Comparison of ENCODE assay signal across 1 cellular context in genomic region chr10:88091490-88092061, GRCh38.
TF ChIP-seq lines count a peak whose summit lies in the region.

No MANE protein-coding gene starts in this region.

TF ChIP-seq in GM12878, 131 proteins besides CTCF, POLR2A, EP300 and RAD21 (continued from another document and continues in another):
- TF ChIP-seq ZBTB40 (IDR thresholded peaks at IDR 0.05; ENCODE audit: borderline replicate concordance) (no peak), HCFC1 (IDR thresholded peaks at IDR 0.05; ENCODE audit: low read length) (no peak), NFIC (IDR thresholded peaks at IDR 0.05; ENCODE audit: low read depth, low read length) (peak; percentile 95), ASH2L (IDR thresholded peaks at IDR 0.05; ENCODE audit: borderline replicate concordance, low read depth) (no peak), SMC3 (IDR thresholded peaks at IDR 0.05; ENCODE audit: borderline replicate concordance, low read length) (peak; percentile 17; the same call in 1 of the 2 replicates), KDM1A (IDR thresholded peaks at IDR 0.05; ENCODE audit: borderline replicate concordance) (no peak), CHD2 (IDR thresholded peaks at IDR 0.05; ENCODE audit: borderline replicate concordance, low read depth, low read length) (peak; percentile 82; the same call in 1 of the 2 replicates), NBN (IDR thresholded peaks at IDR 0.05) (peak; percentile 94), SREBF1 (IDR thresholded peaks at IDR 0.05; ENCODE audit: low read length) (no peak), REST (IDR thresholded peaks at IDR 0.05; ENCODE audit: low read depth, low read length) (no peak), E2F4 (IDR thresholded peaks at IDR 0.05; ENCODE audit: low read depth, low read length) (no peak), DPF2 (IDR thresholded peaks at IDR 0.05) (peak; percentile 83), E4F1 (IDR thresholded peaks at IDR 0.05; ENCODE audit: borderline replicate concordance, partially characterized antibody) (no peak), CEBPZ (IDR thresholded peaks at IDR 0.05; ENCODE audit: low read depth, low read length) (no peak), SMAD1 (IDR thresholded peaks at IDR 0.05; ENCODE audit: low read depth, partially characterized antibody) (peak; percentile 66), IKZF2 (IDR thresholded peaks at IDR 0.05) (peak; percentile 99), E2F8 (IDR thresholded peaks at IDR 0.05; ENCODE audit: low read depth, partially characterized antibody) (peak; percentile 55), CUX1 (IDR thresholded peaks at IDR 0.05; ENCODE audit: insufficient replicate concordance, low read depth, low read length) (peak; percentile 62), USF1 (IDR thresholded peaks at IDR 0.05; ENCODE audit: borderline replicate concordance, extremely low read length, insufficient read depth, low read depth, low read length) (peak; percentile 20), BHLHE40 (IDR thresholded peaks at IDR 0.05; ENCODE audit: borderline replicate concordance in 1 of 2, low read depth in 2 of 2, low read length in 1 of 2) (peak; percentile 98), YY1 (IDR thresholded peaks at IDR 0.05; ENCODE audit: low read depth, low read length) (no peak; the same call in none of the 2 replicates)
